2 cellular contexts compared by ENCODE assay signal in the genomic region with DNA sequence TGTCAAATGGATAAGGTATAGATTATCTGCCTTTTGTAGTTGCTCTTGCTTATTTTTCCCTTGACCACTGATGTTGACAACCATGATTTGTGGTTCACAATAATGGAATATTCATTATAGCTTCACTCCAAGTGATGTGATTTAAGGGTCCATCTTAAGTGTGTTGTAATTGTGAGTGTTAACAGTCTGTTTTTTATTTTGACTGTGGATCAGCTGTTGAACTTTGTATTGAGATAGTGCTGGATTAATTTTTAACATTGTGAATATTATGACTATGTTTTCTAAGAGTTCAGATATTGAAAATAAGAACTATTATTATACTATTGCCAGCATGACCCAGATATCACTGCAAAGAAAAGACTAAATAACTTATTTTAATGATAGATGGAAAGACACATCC.
TF ChIP-seq lines count a peak whose summit lies in the region.

No MANE protein-coding gene starts in this region.

TF ChIP-seq in liver, 16 proteins besides CTCF, POLR2A, EP300 and RAD21 (continued from another document):
- TF ChIP-seq EGR1 (IDR thresholded peaks at IDR 0.05; ENCODE audit: low read depth in 2 of 2) (no peak), SP1 (IDR thresholded peaks at IDR 0.05) (no peak), JUND (IDR thresholded peaks at IDR 0.05) (no peak)

TF ChIP-seq in HepG2, 621 proteins besides CTCF, POLR2A, EP300 and RAD21 (continued from another document):
- TF ChIP-seq MYC (CRISPR knock-in tag; IDR thresholded peaks at IDR 0.05; ENCODE audit: borderline replicate concordance) (no peak), RBM22 (optimal IDR thresholded peaks at IDR 0.05; ENCODE audit: low read length) (no peak), TEAD3 (CRISPR knock-in tag; optimal IDR thresholded peaks at IDR 0.05; ENCODE audit: borderline replicate concordance) (no peak), RFXANK (CRISPR knock-in tag; IDR thresholded peaks at IDR 0.05) (no peak)
- TF ChIP-seq, protein P1, sequence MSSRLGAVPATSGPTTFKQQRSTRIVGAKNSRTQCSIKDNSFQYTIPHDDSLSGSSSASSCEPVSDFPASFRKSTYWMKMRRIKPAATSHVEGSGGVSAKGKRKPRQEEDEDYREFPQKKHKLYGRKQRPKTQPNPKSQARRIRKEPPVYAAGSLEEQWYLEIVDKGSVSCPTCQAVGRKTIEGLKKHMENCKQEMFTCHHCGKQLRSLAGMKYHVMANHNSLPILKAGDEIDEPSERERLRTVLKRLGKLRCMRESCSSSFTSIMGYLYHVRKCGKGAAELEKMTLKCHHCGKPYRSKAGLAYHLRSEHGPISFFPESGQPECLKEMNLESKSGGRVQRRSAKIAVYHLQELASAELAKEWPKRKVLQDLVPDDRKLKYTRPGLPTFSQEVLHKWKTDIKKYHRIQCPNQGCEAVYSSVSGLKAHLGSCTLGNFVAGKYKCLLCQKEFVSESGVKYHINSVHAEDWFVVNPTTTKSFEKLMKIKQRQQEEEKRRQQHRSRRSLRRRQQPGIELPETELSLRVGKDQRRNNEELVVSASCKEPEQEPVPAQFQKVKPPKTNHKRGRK (CRISPR knock-in tag; IDR thresholded peaks at IDR 0.05), result no peak
- TF ChIP-seq, protein P2, sequence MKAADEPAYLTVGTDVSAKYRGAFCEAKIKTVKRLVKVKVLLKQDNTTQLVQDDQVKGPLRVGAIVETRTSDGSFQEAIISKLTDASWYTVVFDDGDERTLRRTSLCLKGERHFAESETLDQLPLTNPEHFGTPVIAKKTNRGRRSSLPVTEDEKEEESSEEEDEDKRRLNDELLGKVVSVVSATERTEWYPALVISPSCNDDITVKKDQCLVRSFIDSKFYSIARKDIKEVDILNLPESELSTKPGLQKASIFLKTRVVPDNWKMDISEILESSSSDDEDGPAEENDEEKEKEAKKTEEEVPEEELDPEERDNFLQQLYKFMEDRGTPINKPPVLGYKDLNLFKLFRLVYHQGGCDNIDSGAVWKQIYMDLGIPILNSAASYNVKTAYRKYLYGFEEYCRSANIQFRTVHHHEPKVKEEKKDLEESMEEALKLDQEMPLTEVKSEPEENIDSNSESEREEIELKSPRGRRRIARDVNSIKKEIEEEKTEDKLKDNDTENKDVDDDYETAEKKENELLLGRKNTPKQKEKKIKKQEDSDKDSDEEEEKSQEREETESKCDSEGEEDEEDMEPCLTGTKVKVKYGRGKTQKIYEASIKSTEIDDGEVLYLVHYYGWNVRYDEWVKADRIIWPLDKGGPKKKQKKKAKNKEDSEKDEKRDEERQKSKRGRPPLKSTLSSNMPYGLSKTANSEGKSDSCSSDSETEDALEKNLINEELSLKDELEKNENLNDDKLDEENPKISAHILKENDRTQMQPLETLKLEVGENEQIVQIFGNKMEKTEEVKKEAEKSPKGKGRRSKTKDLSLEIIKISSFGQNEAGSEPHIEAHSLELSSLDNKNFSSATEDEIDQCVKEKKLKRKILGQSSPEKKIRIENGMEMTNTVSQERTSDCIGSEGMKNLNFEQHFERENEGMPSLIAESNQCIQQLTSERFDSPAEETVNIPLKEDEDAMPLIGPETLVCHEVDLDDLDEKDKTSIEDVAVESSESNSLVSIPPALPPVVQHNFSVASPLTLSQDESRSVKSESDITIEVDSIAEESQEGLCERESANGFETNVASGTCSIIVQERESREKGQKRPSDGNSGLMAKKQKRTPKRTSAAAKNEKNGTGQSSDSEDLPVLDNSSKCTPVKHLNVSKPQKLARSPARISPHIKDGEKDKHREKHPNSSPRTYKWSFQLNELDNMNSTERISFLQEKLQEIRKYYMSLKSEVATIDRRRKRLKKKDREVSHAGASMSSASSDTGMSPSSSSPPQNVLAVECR (CRISPR knock-in tag; IDR thresholded peaks at IDR 0.05; ENCODE audit: borderline replicate concordance), result no peak
